ENCODE assay signal across 19 cellular contexts in genomic region chr21:35628331-35628730, GRCh38.
"Had no signal": no experiment of that assay in that cellular context is flagged by ENCODE, and none has a peak within 500 bp of the region (broad histone marks: within the 10 kb centered on the region; RNA-seq: fewer than 3 reads in every experiment).

No MANE protein-coding gene starts in this region.

- H3K36me3 Mint-ChIP-seq: activated CD8-positive, alpha-beta memory T cell treated with anti-CD3 and anti-CD28 coated beads, Interleukin-2, amount 10 ng/mL, durations not matched to agents 7 days and 5 days; activated naive CD8-positive, alpha-beta T cell; brain had no signal

- H3K4me3 ChIP-seq: colonic mucosa, right atrium auricular region, tibial nerve, uterus had no signal

- H3K4me1 Mint-ChIP-seq: activated CD4-positive, alpha-beta memory T cell treated with anti-CD3 and anti-CD28 coated beads, Interleukin-2, amount 10 ng/mL, durations not matched to agents 7 days and 5 days; activated CD8-positive, alpha-beta memory T cell treated with anti-CD3 and anti-CD28 coated beads, Interleukin-2, amount 10 ng/mL, durations not matched to agents 7 days and 5 days; brain had no signal

- H3K9me3 ChIP-seq: colonic mucosa, right atrium auricular region, tibial nerve, uterus had no signal

- DNase-seq: activated CD4-positive, alpha-beta memory T cell treated with anti-CD3 and anti-CD28 coated beads, Interleukin-2, amount 10 ng/mL, durations not matched to agents 7 days and 5 days; activated CD4-positive, alpha-beta T cell treated with anti-CD3 and anti-CD28 coated beads for 4 hours; activated CD8-positive, alpha-beta memory T cell treated with anti-CD3 and anti-CD28 coated beads, Interleukin-2, amount 10 ng/mL, durations not matched to agents 7 days and 5 days; amygdala; central memory CD4-positive, alpha-beta T cell; colonic mucosa; foreskin melanocyte; glutamatergic neuron; hypothalamus; stimulated activated naive CD8-positive, alpha-beta T cell treated with anti-CD3 and anti-CD28 coated beads, Interleukin-15, Interleukin-2, amounts not matched to agents 100 U/mL and 50 U/mL, for 24 hours; substantia nigra; uterus had no signal

- ATAC-seq: activated CD8-positive, alpha-beta memory T cell treated with anti-CD3 and anti-CD28 coated beads, Interleukin-2, amount 10 ng/mL, durations not matched to agents 7 days and 5 days; left lobe of liver; stimulated activated naive CD8-positive, alpha-beta T cell treated with anti-CD3 and anti-CD28 coated beads, Interleukin-15, Interleukin-2, amounts not matched to agents 100 U/mL and 50 U/mL, for 24 hours had no signal

- H3K27ac ChIP-seq: colonic mucosa, right atrium auricular region, tibial nerve, uterus had no signal

- H3K27me3 ChIP-seq: colonic mucosa, right atrium auricular region, tibial nerve had no signal

- H3K4me3 Mint-ChIP-seq: activated CD4-positive, alpha-beta memory T cell treated with anti-CD3 and anti-CD28 coated beads, Interleukin-2, amount 10 ng/mL, durations not matched to agents 7 days and 5 days; activated CD8-positive, alpha-beta memory T cell treated with anti-CD3 and anti-CD28 coated beads, Interleukin-2, amount 10 ng/mL, durations not matched to agents 7 days and 5 days; activated naive CD8-positive, alpha-beta T cell; brain; T-helper 2 cell treated with Interferon-gamma antibody and Interleukin-4, amounts not matched to agents 5 μg/mL and 100 μg/mL, for 36 hours had no signal

- H3K4me1 ChIP-seq: colonic mucosa, right atrium auricular region, tibial nerve, uterus had no signal

- H3K36me3 ChIP-seq: colonic mucosa, right atrium auricular region, tibial nerve, uterus had no signal

- H3K9me3 Mint-ChIP-seq: activated CD4-positive, alpha-beta memory T cell treated with anti-CD3 and anti-CD28 coated beads, Interleukin-2, amount 10 ng/mL, durations not matched to agents 7 days and 5 days; T-helper 2 cell treated with Interferon-gamma antibody and Interleukin-4, amounts not matched to agents 5 μg/mL and 100 μg/mL, for 36 hours had no signal

- H3K27ac Mint-ChIP-seq: activated CD4-positive, alpha-beta memory T cell treated with anti-CD3 and anti-CD28 coated beads, Interleukin-2, amount 10 ng/mL, durations not matched to agents 7 days and 5 days; activated CD8-positive, alpha-beta memory T cell treated with anti-CD3 and anti-CD28 coated beads, Interleukin-2, amount 10 ng/mL, durations not matched to agents 7 days and 5 days; activated naive CD8-positive, alpha-beta T cell; brain; progenitor cell of endocrine pancreas; T-helper 2 cell treated with Interferon-gamma antibody and Interleukin-4, amounts not matched to agents 5 μg/mL and 100 μg/mL, for 36 hours had no signal

- H3K27me3 Mint-ChIP-seq: brain had no signal
